Comparison of ENCODE assay signal across 9 cellular contexts in genomic region chr18:54284535-54284934, GRCh38. TPM values are rescaled to one million over a fixed set of nuclear protein-coding genes. Genes with fewer than 3 reads are reported as not detected.
DNase-seq lines count a peak whose midpoint lies in the region; ATAC-seq lines count a peak whose summit lies in the region.
"Had no signal": no experiment of that assay in that cellular context is flagged by ENCODE, and none has a peak within 500 bp of the region (broad histone marks: within the 10 kb centered on the region; RNA-seq: fewer than 3 reads in every experiment).

No MANE protein-coding gene starts in this region.

- peak; percentile 39 for DNase-seq in activated CD4-positive, alpha-beta memory T cell treated with anti-CD3 and anti-CD28 coated beads for 36 hours
- DNase-seq in NCI-H524 (lab: John Stamatoyannopoulos, UW), result no peak
- no peak for DNase-seq in GF-D8 (lab: John Stamatoyannopoulos, UW)
- DNase-seq in stimulated activated CD4-positive, alpha-beta T cell treated with anti-CD3 and anti-CD28 coated beads, Interleukin-4, amount 100 ng/mL, for 4 hours, result no peak
- no peak for DNase-seq in activated CD4-positive, alpha-beta T cell treated with anti-CD3 and anti-CD28 coated beads for 4 hours
- DNase-seq: NCI-H526 treated with DMSO at 0.1 percent for 48 hours had no signal

- CTCF ChIA-PET in activated CD4-positive, alpha-beta memory T cell treated with anti-CD3 and anti-CD28 coated beads for 36 hours (lab: Charles Lee), result interaction anchor here (0.9 to 3.5 kb wide), 8 partner anchors 14 to 165 kb away, joined by 3 to 22 read pairs (median 6); partner anchors contain the start of genes C18orf54, MBD2, POLI and STARD6

- peaks cover 28% of the 10 kb centered on the region for H3K4me1 Mint-ChIP-seq in activated CD4-positive, alpha-beta memory T cell treated with anti-CD3 and anti-CD28 coated beads for 36 hours (ENCODE audit: low read depth)

- intact Hi-C loops in activated CD4-positive, alpha-beta memory T cell treated with anti-CD3 and anti-CD28 coated beads for 36 hours (cut with micrococcal nuclease), result loop anchor here (2.0 kb wide), 2 partner anchors 428 to 858 kb away; no protein-coding TSS in a partner anchor

- H3K27me3 Mint-ChIP-seq in activated CD4-positive, alpha-beta memory T cell treated with anti-CD3 and anti-CD28 coated beads for 36 hours, result no peaks in the 10 kb centered on the region

- H3K36me3 Mint-ChIP-seq in activated CD4-positive, alpha-beta memory T cell treated with anti-CD3 and anti-CD28 coated beads for 36 hours, result peaks cover 52% of the 10 kb centered on the region

- H3K9me3 Mint-ChIP-seq in activated CD4-positive, alpha-beta memory T cell treated with anti-CD3 and anti-CD28 coated beads for 36 hours, result peaks cover 2% of the 10 kb centered on the region

- peak; percentile 45 for ATAC-seq in GM18498 (IDR thresholded peaks at IDR 0.05; ENCODE audit: unreplicated experiment)
- peak; percentile 20 for ATAC-seq in GM19397 (IDR thresholded peaks at IDR 0.05; ENCODE audit: unreplicated experiment)
- peak; percentile 33 for ATAC-seq in HG02970 (IDR thresholded peaks at IDR 0.05; ENCODE audit: low FRiP score, unreplicated experiment)

- peak overlapping the region; percentile 65 for H3K27ac Mint-ChIP-seq in activated CD4-positive, alpha-beta memory T cell treated with anti-CD3 and anti-CD28 coated beads for 36 hours

- POLR2A ChIA-PET in activated CD4-positive, alpha-beta memory T cell treated with anti-CD3 and anti-CD28 coated beads for 36 hours (lab: Charles Lee), result interaction anchor here (1.0 to 2.1 kb wide), 8 partner anchors 14 to 135 kb away, joined by 3 to 16 read pairs (median 6); partner anchors contain the start of genes C18orf54, MBD2, POLI and STARD6

- H3K4me3 Mint-ChIP-seq in activated CD4-positive, alpha-beta memory T cell treated with anti-CD3 and anti-CD28 coated beads for 36 hours, result no peak overlapping the region

RNA-seq across cellular contexts. Expression of gene POLI, which starts 15.2 kb away (rescaled TPM):
- total RNA-seq in activated CD4-positive, alpha-beta memory T cell treated with anti-CD3 and anti-CD28 coated beads for 36 hours, result 10 to 100 TPM; 14.2 to 17.0 TPM
